In genomic region chr19:13342672-13343071, GRCh38 we compare ENCODE assay signal across 7 cellular contexts.
"Had no signal": no experiment of that assay in that cellular context is flagged by ENCODE, and none has a peak within 500 bp of the region (broad histone marks: within the 10 kb centered on the region; RNA-seq: fewer than 3 reads in every experiment).

No MANE protein-coding gene starts in this region.

- H3K9ac ChIP-seq: KMS-11 had no signal

- H3K4me3 Mint-ChIP-seq: IgD-negative memory B cell had no signal

- DNase-seq: IMR-90, KBM-7, KG1 had no signal

- H3K27ac ChIP-seq: HL-60, KMS-11 had no signal

- H3K4me1 Mint-ChIP-seq: IgD-negative memory B cell had no signal

- H3K27ac Mint-ChIP-seq: IgD-negative memory B cell had no signal

- H3K4me2 ChIP-seq: KMS-11 had no signal

- FAIRE-seq: HTR-8/SVneo had no signal
